22 cellular contexts compared by ENCODE assay signal in genomic region chr15:35151782-35152181, GRCh38.
A peak's percentile ranks its signal among the peaks of the same experiment; 100 is the strongest.
DNase-seq lines count a peak whose midpoint lies in the region; ATAC-seq, FAIRE-seq and TF ChIP-seq lines count a peak whose summit lies in the region.
"Had no signal": no experiment of that assay in that cellular context is flagged by ENCODE, and none has a peak within 500 bp of the region (broad histone marks: within the 10 kb centered on the region; RNA-seq: fewer than 3 reads in every experiment).

No MANE protein-coding gene starts in this region.

- no peaks in the 10 kb centered on the region for H3K9me1 ChIP-seq in K562 (ENCODE audit: control insufficient read depth, insufficient read depth, low read length)

- no TSS peak for BruUV-seq in K562 (replicated peaks; lab: Mats Ljungman, UMichigan)

- in situ Hi-C loops in K562 (cut with MboI), result no loop called here

- no peak overlapping the region for H3K27ac Mint-ChIP-seq in endodermal cell
- H3K27ac Mint-ChIP-seq: B cell; CD4-positive, CD25-positive, alpha-beta regulatory T cell; CD8-positive, alpha-beta T cell had no signal

- DNase-seq in HCEC 1CT (peak; percentile 40), K562 (ENCODE audit: extremely low read depth in 1 of 4, low spot score in 3 of 4) (no peak), HPDE6-E6E7 (ENCODE audit: extremely low spot score) (no peak), endodermal cell (no peak), cortex of kidney (lab: John Stamatoyannopoulos, UW) (no peak)
- DNase-seq in activated naive CD4-positive, alpha-beta T cell (lab: John Stamatoyannopoulos, UW), result no peak
- DNase-seq: 8988T; Caco-2; CD4-positive, CD25-positive, alpha-beta regulatory T cell; CD8-positive, alpha-beta T cell; DMS153; DND-41; GOT3 had no signal

- H3K4me3 Mint-ChIP-seq in endodermal cell, result no peak overlapping the region
- H3K4me3 Mint-ChIP-seq: B cell; CD4-positive, CD25-positive, alpha-beta regulatory T cell; CD8-positive, alpha-beta T cell had no signal

- TF ChIP-seq EP300 in K562 (IDR thresholded peaks at IDR 0.05; ENCODE audit: low read length), result no peak

- WGBS in K562 (ENCODE audit: insufficient coverage, low coverage, missing lambda C conversion rate), result 64% methylated on average over 8 of the region's 8 CpGs
- 96 to 100% methylated on average over 1 to 7 of the region's 8 CpGs for WGBS in endodermal cell (ENCODE audit: insufficient coverage in 1 of 2, insufficient read length in 1 of 2), 2 experiments

- H3K79me2 ChIP-seq in K562 (ENCODE audit: control insufficient read depth, insufficient read depth, low read length), result no peaks in the 10 kb centered on the region

- H3K36me3 Mint-ChIP-seq in endodermal cell (ENCODE audit: low read depth), result no peaks in the 10 kb centered on the region
- H3K36me3 Mint-ChIP-seq: CD4-positive, CD25-positive, alpha-beta regulatory T cell; CD8-positive, alpha-beta T cell had no signal

- H3K9ac ChIP-seq in K562 (ENCODE audit: insufficient read depth in 1 of 2, low read depth in 2 of 2, low read length in 2 of 2) (no peak overlapping the region), endodermal cell (ENCODE audit: extremely low read depth, low read length, poor library complexity, severe bottlenecking) (no peak overlapping the region)
- H3K9ac ChIP-seq: BLaER1 had no signal

- H3K4me1 Mint-ChIP-seq in endodermal cell, result peaks cover 13% of the 10 kb centered on the region
- H3K4me1 Mint-ChIP-seq: B cell; CD4-positive, CD25-positive, alpha-beta regulatory T cell had no signal

- intact Hi-C loops in K562 (cut with micrococcal nuclease), result no loop called here

- H3K4me1 ChIP-seq in K562 (replicated peaks in 1 of 2; ENCODE audit: control insufficient read depth in 2 of 2, insufficient read depth in 2 of 2, low read length in 2 of 2) (no peaks in the 10 kb centered on the region), endodermal cell (ENCODE audit: control insufficient read depth, insufficient read depth, low read length) (no peaks in the 10 kb centered on the region)
- H3K4me1 ChIP-seq: A549, BLaER1, Caco-2, HAP-1 had no signal

- ATAC-seq in K562, result no peak
- ATAC-seq: A549; CD8-positive, alpha-beta T cell had no signal

- H3K27me3 ChIP-seq in K562 (ENCODE audit: control insufficient read depth in 2 of 2, insufficient read depth in 2 of 2, low read length in 2 of 2) (no peaks in the 10 kb centered on the region), endodermal cell (ENCODE audit: control insufficient read depth, insufficient read depth, low read length, poor library complexity, severe bottlenecking) (no peaks in the 10 kb centered on the region)
- H3K27me3 ChIP-seq: BLaER1 had no signal

- no peak overlapping the region for H3K27ac ChIP-seq in K562 (ENCODE audit: extremely low read depth, low read depth, low read length)
- H3K27ac ChIP-seq in endodermal cell (ENCODE audit: low read depth, low read length), result no peak overlapping the region
- H3K27ac ChIP-seq: A549, BLaER1, C4-2B had no signal

- no peak for FAIRE-seq in K562 (lab: Jason Lieb, UNC)
- FAIRE-seq in islet of Langerhans (lab: Jason Lieb, UNC), result peak; percentile 21
- FAIRE-seq: G401.6, GM12892, H54 had no signal

- H3K4me2 ChIP-seq in K562 (ENCODE audit: insufficient read depth, low read length), result no peak overlapping the region
- H3K4me2 ChIP-seq: A549, BLaER1 had no signal

- no peak for TF ChIP-seq POLR2A in K562 (conservative IDR thresholded peaks at IDR 0.05)

- TF ChIP-seq CTCF in K562 (IDR thresholded peaks at IDR 0.05 in 2 of 3, conservative IDR thresholded peaks at IDR 0.05 in 1 of 3; ENCODE audit: insufficient read depth in 2 of 3, low read depth in 1 of 3, low read length in 3 of 3) (no peak), endodermal cell (conservative IDR thresholded peaks at IDR 0.05) (no peak)

- POLR2A ChIA-PET in K562 (lab: Yijun Ruan, JAX), result no interaction called here

- H3K9me3 Mint-ChIP-seq in endodermal cell, result no peaks in the 10 kb centered on the region
- H3K9me3 Mint-ChIP-seq: CD4-positive, CD25-positive, alpha-beta regulatory T cell; CD8-positive, alpha-beta T cell had no signal

- no peaks in the 10 kb centered on the region for H3K27me3 Mint-ChIP-seq in endodermal cell (ENCODE audit: insufficient read depth)
- H3K27me3 Mint-ChIP-seq: CD4-positive, CD25-positive, alpha-beta regulatory T cell had no signal

- H3K9me3 ChIP-seq in K562 (replicated peaks; ENCODE audit: control insufficient read depth, insufficient read depth, low read depth, low read length) (no peaks in the 10 kb centered on the region), endodermal cell (ENCODE audit: control insufficient read depth, low read length) (no peaks in the 10 kb centered on the region)
- H3K9me3 ChIP-seq: A549, BLaER1, Caco-2, HAP-1 had no signal

- 0 out of 2 replicates have a peak overlapping the region, but pooled peaks have one; percentile 34 for H2AFZ ChIP-seq in K562 (ENCODE audit: low read depth, low read length)

- CTCF ChIA-PET in K562 (lab: Yijun Ruan, JAX; ENCODE audit: low intra/inter-chr PET ratio), result no interaction called here

- no peak for TF ChIP-seq RAD21 in K562 (CRISPR knock-in tag; conservative IDR thresholded peaks at IDR 0.05 in 1 of 2, IDR thresholded peaks at IDR 0.05 in 1 of 2)

- H4K20me1 ChIP-seq in K562 (replicated peaks; ENCODE audit: control insufficient read depth, insufficient read depth, low read length), result no peaks in the 10 kb centered on the region
- H4K20me1 ChIP-seq: BLaER1 had no signal

- H3K36me3 ChIP-seq in K562 (ENCODE audit: control insufficient read depth, insufficient read depth, low read length) (no peaks in the 10 kb centered on the region), endodermal cell (ENCODE audit: control insufficient read depth, insufficient read depth, low read length) (no peaks in the 10 kb centered on the region)
- H3K36me3 ChIP-seq: BLaER1, HAP-1 had no signal

- H3K4me3 ChIP-seq in K562, result no peak overlapping the region
- no peak overlapping the region for H3K4me3 ChIP-seq in endodermal cell (ENCODE audit: low read length)
- H3K4me3 ChIP-seq: A549, BLaER1, HAP-1 had no signal

TF ChIP-seq in K562, 482 proteins besides CTCF, POLR2A, EP300 and RAD21 (continues in another document):
- no peak for TF ChIP-seq HMG20A (CRISPR knock-in tag; conservative IDR thresholded peaks at IDR 0.05)
- no peak for TF ChIP-seq ELK1 (CRISPR knock-in tag; IDR thresholded peaks at IDR 0.05)
- no peak for TF ChIP-seq C11orf30 (IDR thresholded peaks at IDR 0.05; ENCODE audit: low read depth)
- TF ChIP-seq ZFX (CRISPR knock-in tag; IDR thresholded peaks at IDR 0.05), result no peak
- no peak for TF ChIP-seq HOXB6 (CRISPR knock-in tag; IDR thresholded peaks at IDR 0.05; ENCODE audit: borderline replicate concordance)
- no peak for TF ChIP-seq RNF2 (IDR thresholded peaks at IDR 0.05)
- TF ChIP-seq PRPF4 (IDR thresholded peaks at IDR 0.05; ENCODE audit: insufficient read depth, low read depth, low read length, poor library complexity, severe bottlenecking), result no peak
- TF ChIP-seq NFXL1 (CRISPR knock-in tag; IDR thresholded peaks at IDR 0.05), result no peak
- no peak for TF ChIP-seq UBTF (IDR thresholded peaks at IDR 0.05; ENCODE audit: borderline replicate concordance in 1 of 2, low read depth in 2 of 2, low read length in 2 of 2)
- no peak for TF ChIP-seq ZNF274 (IDR thresholded peaks at IDR 0.05; ENCODE audit: borderline replicate concordance, low read depth, low read length)
- TF ChIP-seq PHF21A (IDR thresholded peaks at IDR 0.05; ENCODE audit: borderline replicate concordance, low read depth), result no peak
- TF ChIP-seq MXI1 (IDR thresholded peaks at IDR 0.05; ENCODE audit: low read depth, low read length), result no peak
- TF ChIP-seq HNRNPLL (IDR thresholded peaks at IDR 0.05; ENCODE audit: low read depth, low read length, poor library complexity, severe bottlenecking), result no peak
- no peak for TF ChIP-seq TOE1 (IDR thresholded peaks at IDR 0.05; ENCODE audit: borderline replicate concordance)
- no peak for TF ChIP-seq TOE1 (CRISPR knock-in tag; IDR thresholded peaks at IDR 0.05; ENCODE audit: borderline replicate concordance, low read depth)
- no peak for TF ChIP-seq ZNF23 (CRISPR knock-in tag; IDR thresholded peaks at IDR 0.05)
- no peak for TF ChIP-seq NFIC (IDR thresholded peaks at IDR 0.05)
